1 cellular context compared by ENCODE assay signal in genomic region chr11:68312780-68313573, GRCh38.
A peak's percentile ranks its signal among the peaks of the same experiment; 100 is the strongest.
TF ChIP-seq lines count a peak whose summit lies in the region.

No MANE protein-coding gene starts in this region.

TF ChIP-seq in GM12878, 131 proteins besides CTCF, POLR2A, EP300 and RAD21 (continued from another document):
- TF ChIP-seq WRNIP1 (IDR thresholded peaks at IDR 0.05; ENCODE audit: borderline replicate concordance, low read depth, low read length) (no peak), SMAD5 (IDR thresholded peaks at IDR 0.05; ENCODE audit: low read depth) (no peak), E4F1 (IDR thresholded peaks at IDR 0.05; ENCODE audit: borderline replicate concordance, partially characterized antibody) (no peak), HDAC6 (IDR thresholded peaks at IDR 0.05; ENCODE audit: unreplicated experiment) (peak; percentile 35), PML (IDR thresholded peaks at IDR 0.05; ENCODE audit: low read length) (no peak), ZNF592 (IDR thresholded peaks at IDR 0.05) (no peak), FOXK2 (IDR thresholded peaks at IDR 0.05) (no peak), SUZ12 (IDR thresholded peaks at IDR 0.05; ENCODE audit: unreplicated experiment) (no peak), CHD1 (IDR thresholded peaks at IDR 0.05; ENCODE audit: low read depth, low read length) (no peak), NFIC (IDR thresholded peaks at IDR 0.05; ENCODE audit: low read depth, low read length) (no peak), NR2C2 (IDR thresholded peaks at IDR 0.05; ENCODE audit: borderline replicate concordance, control insufficient read depth, insufficient read length, low read depth) (no peak), ZBTB4 (CRISPR knock-in tag; IDR thresholded peaks at IDR 0.05) (no peak), MTA2 (IDR thresholded peaks at IDR 0.05; ENCODE audit: low read depth) (no peak), BHLHE40 (IDR thresholded peaks at IDR 0.05; ENCODE audit: borderline replicate concordance in 1 of 2, low read depth in 2 of 2, low read length in 1 of 2) (no peak), GATAD2B (conservative IDR thresholded peaks at IDR 0.05; ENCODE audit: low read depth) (0 out of 2 replicates have a peak, but pooled peaks have one; percentile 72), CBX5 (IDR thresholded peaks at IDR 0.05; ENCODE audit: low read depth) (no peak)
TF ChIP-seq in GM12878: peak in this region for 9.
